In genomic region chr7:92835851-92836488, GRCh38 we compare ENCODE assay signal across 8 cellular contexts. TPM values are rescaled to one million over a fixed set of nuclear protein-coding genes. Genes with fewer than 3 reads are reported as not detected.
DNase-seq lines count a peak whose midpoint lies in the region; ATAC-seq and TF ChIP-seq lines count a peak whose summit lies in the region.

No MANE protein-coding gene starts in this region.

- H3K4me1 ChIP-seq in breast epithelium, result no peaks in the 10 kb centered on the region

- no peak for TF ChIP-seq POLR2A in breast epithelium (IDR thresholded peaks at IDR 0.05)

- peaks cover 28% of the 10 kb centered on the region for H3K27me3 Mint-ChIP-seq in T-helper 1 cell treated with Interleukin-12 subunit alpha and Interleukin-12 subunit beta and Interleukin-4 antibody, amounts not matched to agents 30 μg/mL and 1 μg/mL, for 36 hours (ENCODE audit: low read depth)

- H3K9me3 Mint-ChIP-seq in T-helper 1 cell treated with Interleukin-12 subunit alpha and Interleukin-12 subunit beta and Interleukin-4 antibody, amounts not matched to agents 30 μg/mL and 1 μg/mL, for 36 hours, result no peaks in the 10 kb centered on the region

- H3K36me3 ChIP-seq in breast epithelium (no peaks in the 10 kb centered on the region), kidney epithelial cell (ENCODE audit: control insufficient read depth, insufficient read depth, low read length) (no peaks in the 10 kb centered on the region)

- no peak for ATAC-seq in HG02623 (IDR thresholded peaks at IDR 0.05; ENCODE audit: unreplicated experiment)

- H3K4me3 ChIP-seq in AG09309 (ENCODE audit: control insufficient read depth, low read depth, low read length) (peak overlapping the region; percentile 84), HFF-Myc (replicated peaks; ENCODE audit: low read depth, low read length) (peak overlapping the region; percentile 79), breast epithelium (peak overlapping the region; percentile 81 to 85 (median 83)), kidney epithelial cell (ENCODE audit: low read depth, low read length) (peak overlapping the region; percentile 76)

- H3K4me3 Mint-ChIP-seq in T-helper 1 cell treated with Interleukin-12 subunit alpha and Interleukin-12 subunit beta and Interleukin-4 antibody, amounts not matched to agents 30 μg/mL and 1 μg/mL, for 36 hours, result peak overlapping the region; percentile 91

- H3K36me3 Mint-ChIP-seq in T-helper 1 cell treated with Interleukin-12 subunit alpha and Interleukin-12 subunit beta and Interleukin-4 antibody, amounts not matched to agents 30 μg/mL and 1 μg/mL, for 36 hours (ENCODE audit: low read depth), result peaks cover 27% of the 10 kb centered on the region

- H3K9me3 ChIP-seq in breast epithelium, result no peaks in the 10 kb centered on the region

- intact Hi-C loops in breast epithelium (cut with DNase I; ENCODE audit: low total_unique reads), result loop anchor here (10.0 kb wide), 2 partner anchors 141 to 201 kb away; no protein-coding TSS in a partner anchor

- H3K27me3 ChIP-seq in breast epithelium (no peaks in the 10 kb centered on the region), kidney epithelial cell (ENCODE audit: control insufficient read depth, insufficient read depth, low read length) (no peaks in the 10 kb centered on the region)

- peaks cover 27% of the 10 kb centered on the region for H3K4me1 Mint-ChIP-seq in T-helper 1 cell treated with Interleukin-12 subunit alpha and Interleukin-12 subunit beta and Interleukin-4 antibody, amounts not matched to agents 30 μg/mL and 1 μg/mL, for 36 hours (ENCODE audit: low read depth)

- DNase-seq in AG09309 (ENCODE audit: low read depth) (no peak), HFF-Myc (ENCODE audit: extremely low read depth, low read depth) (no peak), breast epithelium (ENCODE audit: low spot score in 2 of 2) (peak in 1 of 2 donors; percentile 51), kidney epithelial cell (ENCODE audit: low read depth) (no peak), SW 1271 (lab: John Stamatoyannopoulos, UW) (no peak)
- DNase-seq in stimulated activated CD4-positive, alpha-beta T cell treated with anti-CD3 and anti-CD28 coated beads, Interleukin-4, amount 100 ng/mL, for 48 hours (ENCODE audit: low read depth in 2 of 2), result peak; percentile 26 to 44

- peak overlapping the region; percentile 81 to 88 for H3K27ac ChIP-seq in breast epithelium

- peak overlapping the region; percentile 89 for H3K27ac Mint-ChIP-seq in T-helper 1 cell treated with Interleukin-12 subunit alpha and Interleukin-12 subunit beta and Interleukin-4 antibody, amounts not matched to agents 30 μg/mL and 1 μg/mL, for 36 hours

- no peak for TF ChIP-seq CTCF in AG09309 (IDR thresholded peaks at IDR 0.05; ENCODE audit: control insufficient read depth, insufficient read depth, low read depth, low read length, missing control alignments)
- TF ChIP-seq CTCF in HFF-Myc (IDR thresholded peaks at IDR 0.05; ENCODE audit: low read depth, low read length, missing control alignments), result no peak
- TF ChIP-seq CTCF in breast epithelium (IDR thresholded peaks at IDR 0.05), result no peak
- TF ChIP-seq CTCF in kidney epithelial cell (IDR thresholded peaks at IDR 0.05; ENCODE audit: insufficient read depth, low read length, poor library complexity, severe bottlenecking), result no peak

RNA-seq across cellular contexts. Expression of gene CDK6, which starts 0.4 kb away (rescaled TPM):
- total RNA-seq in breast epithelium (10 to 100 TPM; 12.8 to 26.2 (median 23.6) TPM), kidney epithelial cell (89.7 and 91.0 TPM in 2 replicates)

Comparison
In these comparisons a context has a peak if more than half of its experiments do, and no peak if none do; other contexts are left out.
1. DNase-seq: peak in stimulated activated CD4-positive, alpha-beta T cell treated with anti-CD3 and anti-CD28 coated beads, Interleukin-4, amount 100 ng/mL, for 48 hours (2 of 2); none in AG09309 (single experiment), HFF-Myc (single experiment), kidney epithelial cell (single experiment) and SW 1271 (0 of 2).
2. Peak in every context shown above with its lines, with median percentiles within 50 percentile points of each other: H3K4me3 ChIP-seq.